8 cellular contexts compared by ENCODE assay signal in genomic region chrX:32246675-32247074, GRCh38.
DNase-seq lines count a peak whose midpoint lies in the region; ATAC-seq and TF ChIP-seq lines count a peak whose summit lies in the region.
"Not testable (repeated sequence)": the region's sequence is repeated elsewhere in the genome, so short reads cannot be mapped to it uniquely, and the experiment has no call there.

No MANE protein-coding gene starts in this region.

- CTCF ChIA-PET in SK-N-SH (lab: Yijun Ruan, JAX): not testable (repeated sequence)

- not testable (repeated sequence) for H2AFZ ChIP-seq in SK-N-SH (ENCODE audit: low read depth)

- TF ChIP-seq RAD21 in SK-N-SH (IDR thresholded peaks at IDR 0.05; ENCODE audit: low read length): peak; percentile 58

- POLR2A ChIA-PET in SK-N-SH (lab: Yijun Ruan, JAX): not testable (repeated sequence)

- not testable (repeated sequence) for TF ChIP-seq POLR2A in GM18505 (IDR thresholded peaks at IDR 0.05; ENCODE audit: borderline replicate concordance, extremely low read depth, insufficient read depth, insufficient read length)

- TF ChIP-seq CTCF in C4-2B (conservative IDR thresholded peaks at IDR 0.05) (peak; percentile 54), SK-N-SH (IDR thresholded peaks at IDR 0.05) (peak; percentile 62), colonic mucosa (IDR thresholded peaks at IDR 0.05) (peak; percentile 32), psoas muscle (IDR thresholded peaks at IDR 0.05) (peak; percentile 6)

- DNase-seq in NCI-H1694 treated with DMSO at 0.1 percent for 48 hours (lab: John Stamatoyannopoulos, UW): peak; percentile 2
- DNase-seq in SK-N-SH: peak; percentile 1
- peak; percentile 22 for DNase-seq in colonic mucosa
- DNase-seq in iris pigment epithelial cell (ENCODE audit: low read depth): peak; percentile 15
- not testable (repeated sequence) for DNase-seq in psoas muscle

- not testable (repeated sequence) for H3K27me3 ChIP-seq in SK-N-SH (ENCODE audit: insufficient read depth); colonic mucosa; psoas muscle (ENCODE audit: insufficient read depth in 3 of 3, low read length in 2 of 3)

- peak; percentile 65 for ATAC-seq in GM18505 (IDR thresholded peaks at IDR 0.05; ENCODE audit: unreplicated experiment)
- ATAC-seq in HG02885 (IDR thresholded peaks at IDR 0.05; ENCODE audit: poor library complexity, unreplicated experiment): peak; percentile 64
- ATAC-seq in psoas muscle: not testable (repeated sequence)

- not testable (repeated sequence) for TF ChIP-seq EP300 in SK-N-SH (IDR thresholded peaks at IDR 0.05; ENCODE audit: borderline replicate concordance in 1 of 2, low read depth in 1 of 2, low read length in 1 of 2)

- not testable (repeated sequence) for H3K4me2 ChIP-seq in SK-N-SH

- not testable (repeated sequence) for H3K4me1 ChIP-seq in SK-N-SH (ENCODE audit: control insufficient read depth in 1 of 2, insufficient read depth in 2 of 2, low read depth in 1 of 2, low read length in 1 of 2); colonic mucosa; psoas muscle

- not testable (repeated sequence) for H3K4me3 ChIP-seq in SK-N-SH (ENCODE audit: low read depth in 2 of 2, low read length in 1 of 2); colonic mucosa; psoas muscle

- H4K20me1 ChIP-seq in SK-N-SH (ENCODE audit: insufficient read depth): not testable (repeated sequence)

- intact Hi-C loops in colonic mucosa (cut with DNase I); psoas muscle (cut with DNase I): not testable (repeated sequence)

- not testable (repeated sequence) for H3K79me2 ChIP-seq in SK-N-SH (ENCODE audit: insufficient read depth)

- not testable (repeated sequence) for H3F3A ChIP-seq in SK-N-SH (replicated peaks; ENCODE audit: insufficient read depth)

- H3K9ac ChIP-seq in SK-N-SH; colonic mucosa (ENCODE audit: low read depth in 2 of 2, low read length in 2 of 2): not testable (repeated sequence)

- not testable (repeated sequence) for H3K9me3 ChIP-seq in SK-N-SH, colonic mucosa, psoas muscle

- WGBS in SK-N-SH (ENCODE audit: low lambda C conversion rate): 21% methylated on average over 4 of the region's 4 CpGs
- 63 to 77% (median 63%) methylated on average over 4 of the region's 4 CpGs for WGBS in psoas muscle, 3 donors

- not testable (repeated sequence) for H3K36me3 ChIP-seq in SK-N-SH (replicated peaks in 1 of 2; ENCODE audit: control insufficient read depth in 1 of 2, insufficient read depth in 2 of 2, low read length in 1 of 2); colonic mucosa; psoas muscle (ENCODE audit: insufficient read depth in 1 of 2, low read depth in 1 of 2)

- not testable (repeated sequence) for H3K9me2 ChIP-seq in SK-N-SH

- H3K27ac ChIP-seq in C4-2B; SK-N-SH (ENCODE audit: low read depth in 2 of 2, low read length in 1 of 2); colonic mucosa; psoas muscle: not testable (repeated sequence)

Comparison
In these comparisons a context has a peak if more than half of its experiments do, and no peak if none do; other contexts are left out.
1. CTCF ChIP-seq: peak in every context shown above with its lines; median percentile 62 in SK-N-SH; 54 in C4-2B; 32 in colonic mucosa; 6 in psoas muscle.